1 cellular context compared by ENCODE assay signal in the genomic region with DNA sequence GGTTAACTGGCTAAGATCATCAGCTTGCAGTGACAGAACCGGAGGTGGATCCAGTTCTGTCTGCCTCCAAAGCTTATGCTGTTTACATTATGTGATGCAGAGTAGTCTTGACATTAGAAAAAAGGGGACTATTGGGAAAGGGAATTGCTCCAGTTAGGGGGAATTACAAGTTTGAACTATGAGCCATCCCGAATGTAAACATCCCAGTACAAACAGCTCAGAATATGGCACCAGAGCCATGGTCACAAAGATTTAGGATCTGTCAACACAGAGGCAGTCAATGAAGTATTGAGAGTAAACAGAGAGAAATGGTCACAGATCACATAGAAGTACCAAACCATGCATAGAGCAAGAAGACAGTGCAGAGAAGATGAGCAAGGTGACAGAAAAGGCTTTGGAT.
TF ChIP-seq lines count a peak whose summit lies in the region.

No MANE protein-coding gene starts in this region.

TF ChIP-seq in HepG2, 621 proteins besides CTCF, POLR2A, EP300 and RAD21 (continued from another document and continues in another):
- TF ChIP-seq SOX13 (IDR thresholded peaks at IDR 0.05) (peak; percentile 90), SOX13 (CRISPR knock-in tag; conservative IDR thresholded peaks at IDR 0.05 in 1 of 2, IDR thresholded peaks at IDR 0.05 in 1 of 2) (peak in 1 of 2 experiments; percentile 90; a peak in 2 of 4 replicates), CCAR2 (optimal IDR thresholded peaks at IDR 0.05; ENCODE audit: low read depth, low read length) (no peak), ZNF441 (CRISPR knock-in tag; IDR thresholded peaks at IDR 0.05; ENCODE audit: borderline replicate concordance) (peak; percentile 78), NFYC (CRISPR knock-in tag; IDR thresholded peaks at IDR 0.05) (peak; percentile 38; the same call in 1 of the 2 replicates), SRSF4 (IDR thresholded peaks at IDR 0.05; ENCODE audit: low read depth, low read length, poor library complexity, severe bottlenecking) (no peak), ZIK1 (CRISPR knock-in tag; IDR thresholded peaks at IDR 0.05; ENCODE audit: borderline replicate concordance, low read depth) (peak; percentile 58; the same call in 1 of the 2 replicates), ZNF552 (CRISPR knock-in tag; IDR thresholded peaks at IDR 0.05; ENCODE audit: borderline replicate concordance) (no peak), ZNF557 (CRISPR knock-in tag; IDR thresholded peaks at IDR 0.05) (no peak; the same call in 1 of the 2 replicates), HNRNPLL (IDR thresholded peaks at IDR 0.05; ENCODE audit: low read depth, low read length, poor library complexity, severe bottlenecking) (no peak), ZNF788 (CRISPR knock-in tag; IDR thresholded peaks at IDR 0.05; ENCODE audit: borderline replicate concordance) (peak; percentile 60; the same call in 1 of the 2 replicates), HOXA5 (CRISPR knock-in tag; IDR thresholded peaks at IDR 0.05) (peak; percentile 68; the same call in 1 of the 2 replicates), ZFP1 (CRISPR knock-in tag; IDR thresholded peaks at IDR 0.05) (peak; percentile 74), ZNF292 (CRISPR knock-in tag; IDR thresholded peaks at IDR 0.05; ENCODE audit: borderline replicate concordance, low read depth) (peak; percentile 81; the same call in 1 of the 2 replicates), ZFAT (CRISPR knock-in tag; conservative IDR thresholded peaks at IDR 0.05) (no peak), SNAPC2 (CRISPR knock-in tag; IDR thresholded peaks at IDR 0.05) (peak; percentile 95; the same call in 1 of the 2 replicates), PCBP2 (optimal IDR thresholded peaks at IDR 0.05; ENCODE audit: low read depth, low read length, poor library complexity, severe bottlenecking) (no peak), ZSCAN9 (CRISPR knock-in tag; IDR thresholded peaks at IDR 0.05; ENCODE audit: borderline replicate concordance) (peak; percentile 87; the same call in 1 of the 2 replicates), SRSF9 (IDR thresholded peaks at IDR 0.05; ENCODE audit: borderline replicate concordance, insufficient read depth, low read depth, low read length, poor library complexity, severe bottlenecking) (no peak), CENPX (CRISPR knock-in tag; IDR thresholded peaks at IDR 0.05) (no peak), ZNF83 (CRISPR knock-in tag; IDR thresholded peaks at IDR 0.05; ENCODE audit: borderline replicate concordance) (no peak), ARHGAP35 (CRISPR knock-in tag; IDR thresholded peaks at IDR 0.05; ENCODE audit: borderline replicate concordance) (no peak), ZNF780A (CRISPR knock-in tag; IDR thresholded peaks at IDR 0.05) (no peak), ZNF124 (CRISPR knock-in tag; IDR thresholded peaks at IDR 0.05) (peak; percentile 45; the same call in 1 of the 2 replicates), PAF1 (CRISPR knock-in tag; IDR thresholded peaks at IDR 0.05) (no peak), KDM2A (CRISPR knock-in tag; IDR thresholded peaks at IDR 0.05; ENCODE audit: borderline replicate concordance, low read depth) (no peak), PHF5A (CRISPR knock-in tag; IDR thresholded peaks at IDR 0.05; ENCODE audit: low read depth, unreplicated experiment) (peak; percentile 90), ZNF558 (CRISPR knock-in tag; IDR thresholded peaks at IDR 0.05; ENCODE audit: borderline replicate concordance) (no peak), ZNF329 (CRISPR knock-in tag; IDR thresholded peaks at IDR 0.05; ENCODE audit: low read depth) (no peak), TBX3 (IDR thresholded peaks at IDR 0.05; ENCODE audit: borderline replicate concordance) (peak; percentile 97), SOX6 (IDR thresholded peaks at IDR 0.05) (no peak), SOX6 (CRISPR knock-in tag; IDR thresholded peaks at IDR 0.05) (peak; percentile 94), CCDC6 (CRISPR knock-in tag; IDR thresholded peaks at IDR 0.05) (no peak), TEAD3 (CRISPR knock-in tag; optimal IDR thresholded peaks at IDR 0.05; ENCODE audit: borderline replicate concordance) (peak; percentile 93), CHD2 (IDR thresholded peaks at IDR 0.05; ENCODE audit: low read depth, low read length) (no peak), NR2C2 (CRISPR knock-in tag; IDR thresholded peaks at IDR 0.05; ENCODE audit: borderline replicate concordance) (no peak; the same call in 1 of the 2 replicates), KLF12 (CRISPR knock-in tag; IDR thresholded peaks at IDR 0.05; ENCODE audit: borderline replicate concordance) (peak; percentile 41; the same call in 1 of the 2 replicates), MEF2D (CRISPR knock-in tag; IDR thresholded peaks at IDR 0.05) (peak; percentile 93), ZNF232 (CRISPR knock-in tag; IDR thresholded peaks at IDR 0.05; ENCODE audit: borderline replicate concordance) (peak; percentile 66; the same call in 1 of the 2 replicates), CHD4 (IDR thresholded peaks at IDR 0.05; ENCODE audit: borderline replicate concordance, low read length) (no peak), KDM1A (CRISPR knock-in tag; IDR thresholded peaks at IDR 0.05) (0 out of 2 replicates have a peak, but pooled peaks have one; percentile 42), ISX (CRISPR knock-in tag; conservative IDR thresholded peaks at IDR 0.05) (no peak), ZNF614 (CRISPR knock-in tag; IDR thresholded peaks at IDR 0.05; ENCODE audit: borderline replicate concordance) (peak; percentile 94), ZNF354B (CRISPR knock-in tag; IDR thresholded peaks at IDR 0.05) (no peak), ZFP36L2 (CRISPR knock-in tag; IDR thresholded peaks at IDR 0.05) (no peak), ARNT (IDR thresholded peaks at IDR 0.05) (no peak), ZNF652 (CRISPR knock-in tag; IDR thresholded peaks at IDR 0.05; ENCODE audit: borderline replicate concordance, low read depth) (0 out of 2 replicates have a peak, but pooled peaks have one; percentile 59), ADNP (CRISPR knock-in tag; IDR thresholded peaks at IDR 0.05) (no peak)
- TF ChIP-seq, protein P1, sequence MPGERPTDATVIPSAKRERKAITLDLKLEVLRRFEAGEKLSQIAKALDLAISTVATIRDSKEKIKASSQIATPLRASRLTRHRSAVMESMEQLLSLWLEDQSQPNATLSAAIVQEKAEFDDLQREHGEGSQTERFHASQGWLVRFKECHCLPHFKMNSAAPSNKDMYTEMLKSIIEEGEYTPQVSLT (CRISPR knock-in tag; IDR thresholded peaks at IDR 0.05; ENCODE audit: borderline replicate concordance, low read depth): no peak
- TF ChIP-seq, protein P2, sequence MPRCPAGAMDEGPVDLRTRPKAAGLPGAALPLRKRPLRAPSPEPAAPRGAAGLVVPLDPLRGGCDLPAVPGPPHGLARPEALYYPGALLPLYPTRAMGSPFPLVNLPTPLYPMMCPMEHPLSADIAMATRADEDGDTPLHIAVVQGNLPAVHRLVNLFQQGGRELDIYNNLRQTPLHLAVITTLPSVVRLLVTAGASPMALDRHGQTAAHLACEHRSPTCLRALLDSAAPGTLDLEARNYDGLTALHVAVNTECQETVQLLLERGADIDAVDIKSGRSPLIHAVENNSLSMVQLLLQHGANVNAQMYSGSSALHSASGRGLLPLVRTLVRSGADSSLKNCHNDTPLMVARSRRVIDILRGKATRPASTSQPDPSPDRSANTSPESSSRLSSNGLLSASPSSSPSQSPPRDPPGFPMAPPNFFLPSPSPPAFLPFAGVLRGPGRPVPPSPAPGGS (CRISPR knock-in tag; IDR thresholded peaks at IDR 0.05): no peak
- TF ChIP-seq, protein P3, sequence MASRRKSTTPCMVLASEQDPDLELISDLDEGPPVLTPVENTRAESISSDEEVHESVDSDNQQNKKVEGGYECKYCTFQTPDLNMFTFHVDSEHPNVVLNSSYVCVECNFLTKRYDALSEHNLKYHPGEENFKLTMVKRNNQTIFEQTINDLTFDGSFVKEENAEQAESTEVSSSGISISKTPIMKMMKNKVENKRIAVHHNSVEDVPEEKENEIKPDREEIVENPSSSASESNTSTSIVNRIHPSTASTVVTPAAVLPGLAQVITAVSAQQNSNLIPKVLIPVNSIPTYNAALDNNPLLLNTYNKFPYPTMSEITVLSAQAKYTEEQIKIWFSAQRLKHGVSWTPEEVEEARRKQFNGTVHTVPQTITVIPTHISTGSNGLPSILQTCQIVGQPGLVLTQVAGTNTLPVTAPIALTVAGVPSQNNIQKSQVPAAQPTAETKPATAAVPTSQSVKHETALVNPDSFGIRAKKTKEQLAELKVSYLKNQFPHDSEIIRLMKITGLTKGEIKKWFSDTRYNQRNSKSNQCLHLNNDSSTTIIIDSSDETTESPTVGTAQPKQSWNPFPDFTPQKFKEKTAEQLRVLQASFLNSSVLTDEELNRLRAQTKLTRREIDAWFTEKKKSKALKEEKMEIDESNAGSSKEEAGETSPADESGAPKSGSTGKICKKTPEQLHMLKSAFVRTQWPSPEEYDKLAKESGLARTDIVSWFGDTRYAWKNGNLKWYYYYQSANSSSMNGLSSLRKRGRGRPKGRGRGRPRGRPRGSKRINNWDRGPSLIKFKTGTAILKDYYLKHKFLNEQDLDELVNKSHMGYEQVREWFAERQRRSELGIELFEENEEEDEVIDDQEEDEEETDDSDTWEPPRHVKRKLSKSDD (CRISPR knock-in tag; IDR thresholded peaks at IDR 0.05; ENCODE audit: low read depth): no peak
- TF ChIP-seq, protein P4, sequence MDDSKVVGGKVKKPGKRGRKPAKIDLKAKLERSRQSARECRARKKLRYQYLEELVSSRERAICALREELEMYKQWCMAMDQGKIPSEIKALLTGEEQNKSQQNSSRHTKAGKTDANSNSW (CRISPR knock-in tag; IDR thresholded peaks at IDR 0.05; ENCODE audit: borderline replicate concordance): no peak
- TF ChIP-seq, protein P5, sequence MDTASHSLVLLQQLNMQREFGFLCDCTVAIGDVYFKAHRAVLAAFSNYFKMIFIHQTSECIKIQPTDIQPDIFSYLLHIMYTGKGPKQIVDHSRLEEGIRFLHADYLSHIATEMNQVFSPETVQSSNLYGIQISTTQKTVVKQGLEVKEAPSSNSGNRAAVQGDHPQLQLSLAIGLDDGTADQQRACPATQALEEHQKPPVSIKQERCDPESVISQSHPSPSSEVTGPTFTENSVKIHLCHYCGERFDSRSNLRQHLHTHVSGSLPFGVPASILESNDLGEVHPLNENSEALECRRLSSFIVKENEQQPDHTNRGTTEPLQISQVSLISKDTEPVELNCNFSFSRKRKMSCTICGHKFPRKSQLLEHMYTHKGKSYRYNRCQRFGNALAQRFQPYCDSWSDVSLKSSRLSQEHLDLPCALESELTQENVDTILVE (CRISPR knock-in tag; IDR thresholded peaks at IDR 0.05): peak; percentile 71; the same call in 1 of the 2 replicates
- TF ChIP-seq, protein P6, sequence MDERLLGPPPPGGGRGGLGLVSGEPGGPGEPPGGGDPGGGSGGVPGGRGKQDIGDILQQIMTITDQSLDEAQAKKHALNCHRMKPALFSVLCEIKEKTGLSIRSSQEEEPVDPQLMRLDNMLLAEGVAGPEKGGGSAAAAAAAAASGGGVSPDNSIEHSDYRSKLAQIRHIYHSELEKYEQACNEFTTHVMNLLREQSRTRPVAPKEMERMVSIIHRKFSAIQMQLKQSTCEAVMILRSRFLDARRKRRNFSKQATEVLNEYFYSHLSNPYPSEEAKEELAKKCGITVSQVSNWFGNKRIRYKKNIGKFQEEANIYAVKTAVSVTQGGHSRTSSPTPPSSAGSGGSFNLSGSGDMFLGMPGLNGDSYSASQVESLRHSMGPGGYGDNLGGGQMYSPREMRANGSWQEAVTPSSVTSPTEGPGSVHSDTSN (CRISPR knock-in tag; IDR thresholded peaks at IDR 0.05): peak; percentile 72
- TF ChIP-seq, protein P7, sequence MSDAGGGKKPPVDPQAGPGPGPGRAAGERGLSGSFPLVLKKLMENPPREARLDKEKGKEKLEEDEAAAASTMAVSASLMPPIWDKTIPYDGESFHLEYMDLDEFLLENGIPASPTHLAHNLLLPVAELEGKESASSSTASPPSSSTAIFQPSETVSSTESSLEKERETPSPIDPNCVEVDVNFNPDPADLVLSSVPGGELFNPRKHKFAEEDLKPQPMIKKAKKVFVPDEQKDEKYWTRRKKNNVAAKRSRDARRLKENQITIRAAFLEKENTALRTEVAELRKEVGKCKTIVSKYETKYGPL (CRISPR knock-in tag; IDR thresholded peaks at IDR 0.05): no peak
- TF ChIP-seq, protein P8, sequence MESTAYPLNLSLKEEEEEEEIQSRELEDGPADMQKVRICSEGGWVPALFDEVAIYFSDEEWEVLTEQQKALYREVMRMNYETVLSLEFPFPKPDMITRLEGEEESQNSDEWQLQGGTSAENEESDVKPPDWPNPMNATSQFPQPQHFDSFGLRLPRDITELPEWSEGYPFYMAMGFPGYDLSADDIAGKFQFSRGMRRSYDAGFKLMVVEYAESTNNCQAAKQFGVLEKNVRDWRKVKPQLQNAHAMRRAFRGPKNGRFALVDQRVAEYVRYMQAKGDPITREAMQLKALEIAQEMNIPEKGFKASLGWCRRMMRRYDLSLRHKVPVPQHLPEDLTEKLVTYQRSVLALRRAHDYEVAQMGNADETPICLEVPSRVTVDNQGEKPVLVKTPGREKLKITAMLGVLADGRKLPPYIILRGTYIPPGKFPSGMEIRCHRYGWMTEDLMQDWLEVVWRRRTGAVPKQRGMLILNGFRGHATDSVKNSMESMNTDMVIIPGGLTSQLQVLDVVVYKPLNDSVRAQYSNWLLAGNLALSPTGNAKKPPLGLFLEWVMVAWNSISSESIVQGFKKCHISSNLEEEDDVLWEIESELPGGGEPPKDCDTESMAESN (CRISPR knock-in tag; conservative IDR thresholded peaks at IDR 0.05): peak; percentile 45; the same call in 1 of the 2 replicates
- TF ChIP-seq, protein P9, sequence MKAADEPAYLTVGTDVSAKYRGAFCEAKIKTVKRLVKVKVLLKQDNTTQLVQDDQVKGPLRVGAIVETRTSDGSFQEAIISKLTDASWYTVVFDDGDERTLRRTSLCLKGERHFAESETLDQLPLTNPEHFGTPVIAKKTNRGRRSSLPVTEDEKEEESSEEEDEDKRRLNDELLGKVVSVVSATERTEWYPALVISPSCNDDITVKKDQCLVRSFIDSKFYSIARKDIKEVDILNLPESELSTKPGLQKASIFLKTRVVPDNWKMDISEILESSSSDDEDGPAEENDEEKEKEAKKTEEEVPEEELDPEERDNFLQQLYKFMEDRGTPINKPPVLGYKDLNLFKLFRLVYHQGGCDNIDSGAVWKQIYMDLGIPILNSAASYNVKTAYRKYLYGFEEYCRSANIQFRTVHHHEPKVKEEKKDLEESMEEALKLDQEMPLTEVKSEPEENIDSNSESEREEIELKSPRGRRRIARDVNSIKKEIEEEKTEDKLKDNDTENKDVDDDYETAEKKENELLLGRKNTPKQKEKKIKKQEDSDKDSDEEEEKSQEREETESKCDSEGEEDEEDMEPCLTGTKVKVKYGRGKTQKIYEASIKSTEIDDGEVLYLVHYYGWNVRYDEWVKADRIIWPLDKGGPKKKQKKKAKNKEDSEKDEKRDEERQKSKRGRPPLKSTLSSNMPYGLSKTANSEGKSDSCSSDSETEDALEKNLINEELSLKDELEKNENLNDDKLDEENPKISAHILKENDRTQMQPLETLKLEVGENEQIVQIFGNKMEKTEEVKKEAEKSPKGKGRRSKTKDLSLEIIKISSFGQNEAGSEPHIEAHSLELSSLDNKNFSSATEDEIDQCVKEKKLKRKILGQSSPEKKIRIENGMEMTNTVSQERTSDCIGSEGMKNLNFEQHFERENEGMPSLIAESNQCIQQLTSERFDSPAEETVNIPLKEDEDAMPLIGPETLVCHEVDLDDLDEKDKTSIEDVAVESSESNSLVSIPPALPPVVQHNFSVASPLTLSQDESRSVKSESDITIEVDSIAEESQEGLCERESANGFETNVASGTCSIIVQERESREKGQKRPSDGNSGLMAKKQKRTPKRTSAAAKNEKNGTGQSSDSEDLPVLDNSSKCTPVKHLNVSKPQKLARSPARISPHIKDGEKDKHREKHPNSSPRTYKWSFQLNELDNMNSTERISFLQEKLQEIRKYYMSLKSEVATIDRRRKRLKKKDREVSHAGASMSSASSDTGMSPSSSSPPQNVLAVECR (CRISPR knock-in tag; IDR thresholded peaks at IDR 0.05; ENCODE audit: borderline replicate concordance): peak; percentile 79; the same call in 1 of the 2 replicates
